17 cellular contexts compared by ENCODE assay signal in genomic region chr4:168558587-168558986, GRCh38.
DNase-seq lines count a peak whose midpoint lies in the region; ATAC-seq and TF ChIP-seq lines count a peak whose summit lies in the region.
"Had no signal": no experiment of that assay in that cellular context is flagged by ENCODE, and none has a peak within 500 bp of the region (broad histone marks: within the 10 kb centered on the region; RNA-seq: fewer than 3 reads in every experiment).

No MANE protein-coding gene starts in this region.

- ATAC-seq in left colon (peak; percentile 64), GM19023 (IDR thresholded peaks at IDR 0.05; ENCODE audit: unreplicated experiment) (no peak), esophagus mucosa (no peak)
- ATAC-seq in activated CD8-positive, alpha-beta T cell treated with anti-CD3 and anti-CD28 coated beads, Interleukin-2, amount 10 ng/mL, durations not matched to agents 7 days and 5 days: no peak
- ATAC-seq: lower lobe of right lung had no signal

- no peak overlapping the region for H3K27ac ChIP-seq in A673 (ENCODE audit: low read depth, low read length, poor library complexity, severe bottlenecking)
- H3K27ac ChIP-seq: lower lobe of right lung, ovary, vagina had no signal

- TF ChIP-seq RAD21 in Ishikawa (IDR thresholded peaks at IDR 0.05; ENCODE audit: low read depth): no peak

- no peaks in the 10 kb centered on the region for H3K36me3 ChIP-seq in A673 (ENCODE audit: insufficient read depth, low read length, poor library complexity, severe bottlenecking)
- H3K36me3 ChIP-seq: lower lobe of right lung, ovary, vagina had no signal

- H3K4me3 ChIP-seq in A673 (ENCODE audit: low read depth, low read length, poor library complexity, severe bottlenecking): no peak overlapping the region
- H3K4me3 ChIP-seq: lower lobe of right lung, ovary, vagina had no signal

- peak; percentile 79 for TF ChIP-seq EP300 in Ishikawa (IDR thresholded peaks at IDR 0.05; ENCODE audit: borderline replicate concordance)

- peaks cover 2% of the 10 kb centered on the region for H3K9me3 Mint-ChIP-seq in chondrocyte (ENCODE audit: low read depth)
- no peaks in the 10 kb centered on the region for H3K9me3 Mint-ChIP-seq in activated CD8-positive, alpha-beta T cell treated with anti-CD3 and anti-CD28 coated beads, Interleukin-2, amount 10 ng/mL, durations not matched to agents 7 days and 5 days (ENCODE audit: insufficient read depth)
- H3K9me3 Mint-ChIP-seq: activated naive CD4-positive, alpha-beta T cell treated with anti-CD3 and anti-CD28 coated beads, Interleukin-2, amount 50 U/mL, for 24 hours; IgD-negative memory B cell had no signal

- peaks cover 55% of the 10 kb centered on the region for H3K4me1 ChIP-seq in A673 (ENCODE audit: insufficient read depth, low read length, poor library complexity, severe bottlenecking)

- no peaks in the 10 kb centered on the region for H3K36me3 Mint-ChIP-seq in chondrocyte (ENCODE audit: low read depth)
- H3K36me3 Mint-ChIP-seq in activated CD8-positive, alpha-beta T cell treated with anti-CD3 and anti-CD28 coated beads, Interleukin-2, amount 10 ng/mL, durations not matched to agents 7 days and 5 days (ENCODE audit: low read depth): no peaks in the 10 kb centered on the region
- H3K36me3 Mint-ChIP-seq: activated naive CD4-positive, alpha-beta T cell treated with anti-CD3 and anti-CD28 coated beads, Interleukin-2, amount 50 U/mL, for 24 hours had no signal

- DNase-seq in A673 (ENCODE audit: low spot score): peak; percentile 34
- no peak for DNase-seq in chondrocyte (ENCODE audit: low spot score)
- DNase-seq in left colon: no peak
- no peak for DNase-seq in activated CD8-positive, alpha-beta T cell treated with anti-CD3 and anti-CD28 coated beads, Interleukin-2, amount 10 ng/mL, durations not matched to agents 7 days and 5 days
- no peak for DNase-seq in cerebellum (ENCODE audit: low spot score)
- DNase-seq: head of caudate nucleus, lower lobe of right lung, NCI-H1417 treated with DMSO at 0.1 percent for 48 hours, NCI-H524, ovary, Right ventricle myocardium superior had no signal

- H3K9me3 ChIP-seq in A673 (ENCODE audit: low read depth, low read length, poor library complexity, severe bottlenecking): no peaks in the 10 kb centered on the region
- H3K9me3 ChIP-seq: lower lobe of right lung, ovary, vagina had no signal

- POLR2A ChIA-PET in A673 (lab: Charles Lee; ENCODE audit: low non-redundant PET): no interaction called here
- POLR2A ChIA-PET in activated CD8-positive, alpha-beta T cell treated with anti-CD3 and anti-CD28 coated beads, Interleukin-2, amount 10 ng/mL, durations not matched to agents 7 days and 5 days (lab: Charles Lee): no interaction called here

- no peaks in the 10 kb centered on the region for H3K27me3 Mint-ChIP-seq in chondrocyte (ENCODE audit: low read depth)
- H3K27me3 Mint-ChIP-seq in activated CD8-positive, alpha-beta T cell treated with anti-CD3 and anti-CD28 coated beads, Interleukin-2, amount 10 ng/mL, durations not matched to agents 7 days and 5 days (ENCODE audit: low read depth): peaks cover 14% of the 10 kb centered on the region

- peaks cover 66% of the 10 kb centered on the region for H3K4me1 Mint-ChIP-seq in chondrocyte (ENCODE audit: low read depth)
- no peaks in the 10 kb centered on the region for H3K4me1 Mint-ChIP-seq in activated CD8-positive, alpha-beta T cell treated with anti-CD3 and anti-CD28 coated beads, Interleukin-2, amount 10 ng/mL, durations not matched to agents 7 days and 5 days (ENCODE audit: low read depth)
- H3K4me1 Mint-ChIP-seq: activated naive CD4-positive, alpha-beta T cell treated with anti-CD3 and anti-CD28 coated beads, Interleukin-2, amount 50 U/mL, for 24 hours; IgD-negative memory B cell had no signal

- peak overlapping the region; percentile 42 for H3K27ac Mint-ChIP-seq in chondrocyte (ENCODE audit: unreplicated experiment)
- H3K27ac Mint-ChIP-seq in activated CD8-positive, alpha-beta T cell treated with anti-CD3 and anti-CD28 coated beads, Interleukin-2, amount 10 ng/mL, durations not matched to agents 7 days and 5 days: no peak overlapping the region
- H3K27ac Mint-ChIP-seq: IgD-negative memory B cell had no signal

- no peak overlapping the region for H3K4me3 Mint-ChIP-seq in chondrocyte (ENCODE audit: unreplicated experiment)
- H3K4me3 Mint-ChIP-seq in activated CD8-positive, alpha-beta T cell treated with anti-CD3 and anti-CD28 coated beads, Interleukin-2, amount 10 ng/mL, durations not matched to agents 7 days and 5 days: no peak overlapping the region
- H3K4me3 Mint-ChIP-seq: activated naive CD4-positive, alpha-beta T cell treated with anti-CD3 and anti-CD28 coated beads, Interleukin-2, amount 50 U/mL, for 24 hours; IgD-negative memory B cell had no signal

- H3K27me3 ChIP-seq in A673 (replicated peaks; ENCODE audit: insufficient read depth, low read depth, low read length, poor library complexity): no peaks in the 10 kb centered on the region
- H3K27me3 ChIP-seq: ovary, vagina had no signal

- TF ChIP-seq CTCF in A673 (conservative IDR thresholded peaks at IDR 0.05; ENCODE audit: low read depth, low read length): no peak
- TF ChIP-seq CTCF in chondrocyte (IDR thresholded peaks at IDR 0.05): no peak

- CTCF ChIA-PET in A673 (lab: Charles Lee): no interaction called here
- CTCF ChIA-PET in activated CD8-positive, alpha-beta T cell treated with anti-CD3 and anti-CD28 coated beads, Interleukin-2, amount 10 ng/mL, durations not matched to agents 7 days and 5 days (lab: Charles Lee): no interaction called here

- intact Hi-C loops in A673 (cut with micrococcal nuclease; ENCODE audit: unreplicated experiment): loop anchor here (10.0 kb wide), 1 partner anchor 374 kb away; no protein-coding TSS in a partner anchor
- intact Hi-C loops in left colon (cut with DNase I, micrococcal nuclease): no loop called here

- no TSS peak for BruUV-seq in A673 (replicated peaks; lab: Mats Ljungman, UMichigan)

TF ChIP-seq in Ishikawa, 13 proteins besides CTCF, POLR2A, EP300 and RAD21:
- TF ChIP-seq TAF1 (IDR thresholded peaks at IDR 0.05; ENCODE audit: low read depth) (no peak), ZBTB7A (IDR thresholded peaks at IDR 0.05; ENCODE audit: low read depth) (no peak), EGR1 (IDR thresholded peaks at IDR 0.05) (no peak), REST (IDR thresholded peaks at IDR 0.05; ENCODE audit: low read depth) (no peak), CEBPB (IDR thresholded peaks at IDR 0.05) (0 out of 2 replicates have a peak, but pooled peaks have one; percentile 27), YY1 (IDR thresholded peaks at IDR 0.05; ENCODE audit: low read depth) (peak; percentile 70), FOXM1 (IDR thresholded peaks at IDR 0.05; ENCODE audit: borderline replicate concordance, low read depth) (peak; percentile 77; the same call in 1 of the 2 replicates), USF1 (IDR thresholded peaks at IDR 0.05) (no peak), MAX (IDR thresholded peaks at IDR 0.05) (peak; percentile 72), TCF12 (IDR thresholded peaks at IDR 0.05; ENCODE audit: low read depth) (peak; percentile 56; the same call in 1 of the 2 replicates), CREB1 (IDR thresholded peaks at IDR 0.05; ENCODE audit: low read depth) (no peak), TEAD4 (IDR thresholded peaks at IDR 0.05) (peak; percentile 92), NFIC (IDR thresholded peaks at IDR 0.05) (peak; percentile 89)
